Comparison of ENCODE assay signal across 9 cellular contexts in genomic region chrX:19566359-19567141, GRCh38. TPM values are rescaled to one million over a fixed set of nuclear protein-coding genes. Genes with fewer than 3 reads are reported as not detected.
DNase-seq lines count a peak whose midpoint lies in the region; ATAC-seq and TF ChIP-seq lines count a peak whose summit lies in the region.
"Had no signal": no experiment of that assay in that cellular context is flagged by ENCODE, and none has a peak within 500 bp of the region (broad histone marks: within the 10 kb centered on the region; RNA-seq: fewer than 3 reads in every experiment).

No MANE protein-coding gene starts in this region.

- WGBS in right cardiac atrium: 45% methylated on average over 7 of the region's 7 CpGs

- H3K4me1 ChIP-seq in right cardiac atrium (ENCODE audit: control insufficient read depth, insufficient read depth, low read length) (peaks cover 3% of the 10 kb centered on the region), uterus (no peaks in the 10 kb centered on the region)

- no peak for TF ChIP-seq CTCF in uterus (IDR thresholded peaks at IDR 0.05)

- DNase-seq in activated CD4-positive, alpha-beta T cell treated with anti-CD3 and anti-CD28 coated beads, Interleukin-2, amount 10 ng/mL, durations not matched to agents 24 days and 14 days: peak; percentile 63
- no peak for DNase-seq in activated CD4-positive, alpha-beta T cell treated with anti-CD3 and anti-CD28 coated beads, Interleukin-2, amount 50 U/mL, for 1 hour
- no peak for DNase-seq in T-helper 17 cell
- DNase-seq in right cardiac atrium: no peak
- no peak for DNase-seq in middle frontal gyrus (ENCODE audit: extremely low spot score, low spot score)
- DNase-seq in NCI-H187 treated with DMSO at 0.1 percent for 48 hours (lab: John Stamatoyannopoulos, UW): no peak
- DNase-seq in uterus: no peak

- H3K9me3 ChIP-seq in T-helper 17 cell (ENCODE audit: control insufficient read depth, low read length, poor library complexity, severe bottlenecking): no peaks in the 10 kb centered on the region
- H3K9me3 ChIP-seq in right cardiac atrium (ENCODE audit: control insufficient read depth, low read length): no peaks in the 10 kb centered on the region
- no peaks in the 10 kb centered on the region for H3K9me3 ChIP-seq in uterus

- H3K27me3 Mint-ChIP-seq in activated CD4-positive, alpha-beta T cell treated with anti-CD3 and anti-CD28 coated beads, Interleukin-2, amount 10 ng/mL, durations not matched to agents 24 days and 14 days: no peaks in the 10 kb centered on the region
- no peaks in the 10 kb centered on the region for H3K27me3 Mint-ChIP-seq in T-helper 17 cell

- TF ChIP-seq POLR2A in uterus (IDR thresholded peaks at IDR 0.05): no peak

- H3K27ac Mint-ChIP-seq in activated CD4-positive, alpha-beta T cell treated with anti-CD3 and anti-CD28 coated beads, Interleukin-2, amount 10 ng/mL, durations not matched to agents 24 days and 14 days: peak overlapping the region; percentile 91
- no peak overlapping the region for H3K27ac Mint-ChIP-seq in T-helper 17 cell

- H3K4me1 Mint-ChIP-seq in activated CD4-positive, alpha-beta T cell treated with anti-CD3 and anti-CD28 coated beads, Interleukin-2, amount 10 ng/mL, durations not matched to agents 24 days and 14 days: peaks cover 34% of the 10 kb centered on the region
- peaks cover 16% of the 10 kb centered on the region for H3K4me1 Mint-ChIP-seq in T-helper 17 cell

- peak; percentile 77 for ATAC-seq in HG03175 (IDR thresholded peaks at IDR 0.05; ENCODE audit: unreplicated experiment)
- ATAC-seq in T-helper 17 cell: peak; percentile 82
- ATAC-seq in right cardiac atrium: peak in 1 of 2 donors; percentile 68

- H3K27me3 ChIP-seq in right cardiac atrium (ENCODE audit: control insufficient read depth, insufficient read depth) (no peaks in the 10 kb centered on the region), uterus (no peaks in the 10 kb centered on the region)

- H3K4me3 ChIP-seq in right cardiac atrium (ENCODE audit: low read length) (no peak overlapping the region), uterus (no peak overlapping the region)

- intact Hi-C loops in activated CD4-positive, alpha-beta T cell treated with anti-CD3 and anti-CD28 coated beads, Interleukin-2, amount 10 ng/mL, durations not matched to agents 24 days and 14 days (cut with micrococcal nuclease): loop anchor here (1.0 kb wide), 1 partner anchor 12 kb away; no protein-coding TSS in a partner anchor
- intact Hi-C loops in right cardiac atrium (cut with DNase I) (no loop called here), uterus (cut with DNase I; ENCODE audit: low total_unique reads) (no loop called here)

- H3K27ac ChIP-seq in right cardiac atrium (ENCODE audit: low read length): peak overlapping the region; percentile 38
- no peak overlapping the region for H3K27ac ChIP-seq in uterus
- H3K27ac ChIP-seq: parathyroid adenoma had no signal

- peaks cover 29% of the 10 kb centered on the region for H3K36me3 Mint-ChIP-seq in activated CD4-positive, alpha-beta T cell treated with anti-CD3 and anti-CD28 coated beads, Interleukin-2, amount 10 ng/mL, durations not matched to agents 24 days and 14 days (ENCODE audit: low read depth)
- peaks cover 5% of the 10 kb centered on the region for H3K36me3 Mint-ChIP-seq in T-helper 17 cell (ENCODE audit: low read depth)

- no peaks in the 10 kb centered on the region for H3K36me3 ChIP-seq in uterus

- peak overlapping the region; percentile 44 for H3K4me3 Mint-ChIP-seq in activated CD4-positive, alpha-beta T cell treated with anti-CD3 and anti-CD28 coated beads, Interleukin-2, amount 10 ng/mL, durations not matched to agents 24 days and 14 days
- no peak overlapping the region for H3K4me3 Mint-ChIP-seq in T-helper 17 cell

- H3K9me3 Mint-ChIP-seq in activated CD4-positive, alpha-beta T cell treated with anti-CD3 and anti-CD28 coated beads, Interleukin-2, amount 10 ng/mL, durations not matched to agents 24 days and 14 days: no peaks in the 10 kb centered on the region

RNA-seq across cellular contexts. Expression of gene MAP3K15, which starts 51.2 kb away (rescaled TPM):
- 0.31 and 0.37 TPM in 2 replicates for total RNA-seq in activated CD4-positive, alpha-beta T cell treated with anti-CD3 and anti-CD28 coated beads, Interleukin-2, amount 10 ng/mL, durations not matched to agents 24 days and 14 days
- under 1 TPM in 1 of 2 donors, not detected in 1; 0.16 TPM for total RNA-seq in T-helper 17 cell
- under 1 TPM in 3 of 4 donors, not detected in 1; 0.09 to 0.23 (median 0.17) TPM for total RNA-seq in right cardiac atrium
- polyA plus RNA-seq in right cardiac atrium: 0.45 TPM
- under 1 TPM in 2 of 4 donors, not detected in 2; 0.55 to 0.90 TPM for total RNA-seq in uterus
